Comparison of ENCODE assay signal across 1 cellular context in genomic region chr1:35557118-35557610, GRCh38.
TF ChIP-seq lines count a peak whose summit lies in the region.

KIAA0319L (minus strand) TSS chr1:35557403; CDS start chr1:35554491, 2,912 bp downstream.

TF ChIP-seq in SK-N-SH treated with all-trans-retinoic acid at 6 μM for 48 hours, 23 proteins besides CTCF, POLR2A, EP300 and RAD21 (continued from another document):
- TF ChIP-seq, protein P1, sequence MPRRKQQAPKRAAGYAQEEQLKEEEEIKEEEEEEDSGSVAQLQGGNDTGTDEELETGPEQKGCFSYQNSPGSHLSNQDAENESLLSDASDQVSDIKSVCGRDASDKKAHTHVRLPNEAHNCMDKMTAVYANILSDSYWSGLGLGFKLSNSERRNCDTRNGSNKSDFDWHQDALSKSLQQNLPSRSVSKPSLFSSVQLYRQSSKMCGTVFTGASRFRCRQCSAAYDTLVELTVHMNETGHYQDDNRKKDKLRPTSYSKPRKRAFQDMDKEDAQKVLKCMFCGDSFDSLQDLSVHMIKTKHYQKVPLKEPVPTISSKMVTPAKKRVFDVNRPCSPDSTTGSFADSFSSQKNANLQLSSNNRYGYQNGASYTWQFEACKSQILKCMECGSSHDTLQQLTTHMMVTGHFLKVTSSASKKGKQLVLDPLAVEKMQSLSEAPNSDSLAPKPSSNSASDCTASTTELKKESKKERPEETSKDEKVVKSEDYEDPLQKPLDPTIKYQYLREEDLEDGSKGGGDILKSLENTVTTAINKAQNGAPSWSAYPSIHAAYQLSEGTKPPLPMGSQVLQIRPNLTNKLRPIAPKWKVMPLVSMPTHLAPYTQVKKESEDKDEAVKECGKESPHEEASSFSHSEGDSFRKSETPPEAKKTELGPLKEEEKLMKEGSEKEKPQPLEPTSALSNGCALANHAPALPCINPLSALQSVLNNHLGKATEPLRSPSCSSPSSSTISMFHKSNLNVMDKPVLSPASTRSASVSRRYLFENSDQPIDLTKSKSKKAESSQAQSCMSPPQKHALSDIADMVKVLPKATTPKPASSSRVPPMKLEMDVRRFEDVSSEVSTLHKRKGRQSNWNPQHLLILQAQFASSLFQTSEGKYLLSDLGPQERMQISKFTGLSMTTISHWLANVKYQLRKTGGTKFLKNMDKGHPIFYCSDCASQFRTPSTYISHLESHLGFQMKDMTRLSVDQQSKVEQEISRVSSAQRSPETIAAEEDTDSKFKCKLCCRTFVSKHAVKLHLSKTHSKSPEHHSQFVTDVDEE (CRISPR knock-in tag; IDR thresholded peaks at IDR 0.05), result no peak
- TF ChIP-seq CSDC2 (CRISPR knock-in tag; IDR thresholded peaks at IDR 0.05) (0 out of 2 replicates have a peak, but pooled peaks have one; percentile 14), RARB (CRISPR knock-in tag; IDR thresholded peaks at IDR 0.05) (no peak), ZC3H10 (CRISPR knock-in tag; IDR thresholded peaks at IDR 0.05) (no peak)
- TF ChIP-seq, protein P2, sequence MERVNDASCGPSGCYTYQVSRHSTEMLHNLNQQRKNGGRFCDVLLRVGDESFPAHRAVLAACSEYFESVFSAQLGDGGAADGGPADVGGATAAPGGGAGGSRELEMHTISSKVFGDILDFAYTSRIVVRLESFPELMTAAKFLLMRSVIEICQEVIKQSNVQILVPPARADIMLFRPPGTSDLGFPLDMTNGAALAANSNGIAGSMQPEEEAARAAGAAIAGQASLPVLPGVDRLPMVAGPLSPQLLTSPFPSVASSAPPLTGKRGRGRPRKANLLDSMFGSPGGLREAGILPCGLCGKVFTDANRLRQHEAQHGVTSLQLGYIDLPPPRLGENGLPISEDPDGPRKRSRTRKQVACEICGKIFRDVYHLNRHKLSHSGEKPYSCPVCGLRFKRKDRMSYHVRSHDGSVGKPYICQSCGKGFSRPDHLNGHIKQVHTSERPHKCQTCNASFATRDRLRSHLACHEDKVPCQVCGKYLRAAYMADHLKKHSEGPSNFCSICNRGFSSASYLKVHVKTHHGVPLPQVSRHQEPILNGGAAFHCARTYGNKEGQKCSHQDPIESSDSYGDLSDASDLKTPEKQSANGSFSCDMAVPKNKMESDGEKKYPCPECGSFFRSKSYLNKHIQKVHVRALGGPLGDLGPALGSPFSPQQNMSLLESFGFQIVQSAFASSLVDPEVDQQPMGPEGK (CRISPR knock-in tag; IDR thresholded peaks at IDR 0.05; ENCODE audit: borderline replicate concordance), result peak; percentile 36; the same call in 1 of the 2 replicates
TF ChIP-seq in SK-N-SH treated with all-trans-retinoic acid at 6 μM for 48 hours: peak in this region for 2.
